Comparison of ENCODE assay signal across 28 cellular contexts in the genomic region with DNA sequence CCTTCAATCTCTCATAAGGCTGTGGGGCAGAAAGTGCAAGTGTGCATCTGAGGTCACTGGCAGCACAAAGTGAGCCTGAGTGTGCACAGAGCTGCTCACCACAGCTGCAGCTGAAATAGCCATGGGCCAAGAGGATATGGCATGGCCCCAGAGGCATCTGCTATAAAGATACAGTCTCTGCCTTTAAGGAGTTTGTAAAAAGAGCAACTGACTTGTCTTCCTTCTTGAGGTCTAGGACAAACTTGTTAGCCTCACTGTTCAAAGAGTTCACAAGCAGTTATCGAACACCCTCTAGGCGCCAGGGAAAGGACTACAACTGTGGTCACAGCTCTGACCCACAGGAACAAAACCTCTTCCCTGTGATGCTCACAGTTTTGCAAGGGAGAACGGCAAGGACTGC.
A peak's percentile ranks its signal among the peaks of the same experiment; 100 is the strongest.
DNase-seq lines count a peak whose midpoint lies in the region; ATAC-seq and TF ChIP-seq lines count a peak whose summit lies in the region.
"Had no signal": no experiment of that assay in that cellular context is flagged by ENCODE, and none has a peak within 500 bp of the region (broad histone marks: within the 10 kb centered on the region; RNA-seq: fewer than 3 reads in every experiment).

No MANE protein-coding gene starts in this region.

- H3K9me3 Mint-ChIP-seq in H9, result no peaks in the 10 kb centered on the region
- no peaks in the 10 kb centered on the region for H3K9me3 Mint-ChIP-seq in chondrocyte (ENCODE audit: low read depth)

- H3K4me2 ChIP-seq in H9 (ENCODE audit: insufficient read depth, insufficient read length, low read length), result no peak overlapping the region
- H3K4me2 ChIP-seq: KMS-11 had no signal

- H3K23ac ChIP-seq in H9 (ENCODE audit: insufficient read length, low read depth, low read length), result no peak overlapping the region

- no peak overlapping the region for H3K56ac ChIP-seq in H9 (ENCODE audit: insufficient read length, low read depth, low read length)

- no peak overlapping the region for H2BK12ac ChIP-seq in H9 (ENCODE audit: insufficient read length, low read depth, low read length)

- H3K27me3 Mint-ChIP-seq in H9 (ENCODE audit: low read depth) (no peaks in the 10 kb centered on the region), chondrocyte (ENCODE audit: low read depth) (no peaks in the 10 kb centered on the region)
- H3K27me3 Mint-ChIP-seq: T-helper 17 cell had no signal

- H3K79me1 ChIP-seq in H9 (ENCODE audit: insufficient read depth, low read depth, low read length, poor library complexity, severe bottlenecking), result no peaks in the 10 kb centered on the region

- intact Hi-C loops in left ventricle myocardium superior (cut with micrococcal nuclease), result no loop called here

- no peak overlapping the region for H3K27ac ChIP-seq in H9 (ENCODE audit: insufficient read length, low read depth, low read length)
- H3K27ac ChIP-seq: breast epithelium, C4-2B, KMS-11, left lung, SK-N-MC had no signal

- H2BK5ac ChIP-seq in H9 (ENCODE audit: insufficient read length, low read length), result no peak overlapping the region

- H2BK15ac ChIP-seq in H9 (ENCODE audit: low read depth, low read length), result no peak overlapping the region

- H2AK5ac ChIP-seq in H9 (ENCODE audit: insufficient read length, low read length), result no peak overlapping the region

- H3K4me3 Mint-ChIP-seq in H9 (no peak overlapping the region), chondrocyte (ENCODE audit: unreplicated experiment) (no peak overlapping the region)
- H3K4me3 Mint-ChIP-seq: activated T-cell treated with anti-CD3 and anti-CD28 coated beads, Interleukin-2, amount 50 U/mL, for 4 hours; natural killer cell; stimulated activated memory B cell treated with anti-CD40 and anti-IgM and Interleukin-4, amounts not matched to agents 10 μg/mL and 1 μg/mL and 100 μg/mL, for 72 hours; T-helper 17 cell had no signal

- H3K27ac Mint-ChIP-seq in H9 (peak overlapping the region in 1 of 3 experiments; percentile 66; a peak in 1 of 7 replicates), chondrocyte (ENCODE audit: unreplicated experiment) (no peak overlapping the region)
- H3K27ac Mint-ChIP-seq: natural killer cell; stimulated activated memory B cell treated with anti-CD40 and anti-IgM and Interleukin-4, amounts not matched to agents 10 μg/mL and 1 μg/mL and 100 μg/mL, for 72 hours; T-helper 17 cell had no signal

- no peaks in the 10 kb centered on the region for H4K20me1 ChIP-seq in H9 (ENCODE audit: control insufficient read depth, insufficient read depth, insufficient read length)

- H4K91ac ChIP-seq in H9 (ENCODE audit: insufficient read length, low read depth, low read length), result no peak overlapping the region

- H3K4me1 ChIP-seq in H9 (ENCODE audit: insufficient read depth, low read length), result no peaks in the 10 kb centered on the region
- H3K4me1 ChIP-seq: breast epithelium, left lung had no signal

- H4K5ac ChIP-seq in H9 (ENCODE audit: insufficient read length, low read depth, low read length), result no peak overlapping the region

- H2AFZ ChIP-seq in H9 (ENCODE audit: low read length), result no peak overlapping the region

- DNase-seq in AG08395 (ENCODE audit: low spot score) (peak; percentile 35), H9 (no peak), chondrocyte (ENCODE audit: low spot score) (no peak), left ventricle myocardium superior (no peak), NCI-H2196 (lab: John Stamatoyannopoulos, UW; ENCODE audit: unreplicated experiment) (no peak), NCI-H2029 (lab: John Stamatoyannopoulos, UW) (no peak)
- DNase-seq: ACHN; activated CD4-positive, alpha-beta T cell treated with anti-CD3 and anti-CD28 coated beads for 4 hours; activated naive CD4-positive, alpha-beta T cell; activated T-cell treated with anti-CD3 and anti-CD28 coated beads, Interleukin-2, amount 50 U/mL, for 4 hours; Calu3; cortex of kidney; left lung; MV-4-11; natural killer cell; NCI-H1694; NCI-H2171 treated with DMSO at 0.1 percent for 48 hours; NCI-H524 treated with DMSO at 0.1 percent for 48 hours; RPMI8226; stimulated activated CD4-positive, alpha-beta T cell treated with anti-CD3 and anti-CD28 coated beads, Interleukin-4, amount 100 ng/mL, for 1 hour; T-helper 17 cell had no signal

- H3T11ph ChIP-seq in H9 (ENCODE audit: low read length), result no peak overlapping the region

- ATAC-seq in left ventricle myocardium superior, result peak; percentile 75
- ATAC-seq in GM21360 (IDR thresholded peaks at IDR 0.05; ENCODE audit: unreplicated experiment), result no peak
- ATAC-seq in HG03095 (IDR thresholded peaks at IDR 0.05; ENCODE audit: unreplicated experiment), result no peak
- ATAC-seq: activated T-cell treated with anti-CD3 and anti-CD28 coated beads, Interleukin-2, amount 50 U/mL, for 4 hours; left lung; natural killer cell; stimulated activated memory B cell treated with anti-CD40 and anti-IgM and Interleukin-4, amounts not matched to agents 10 μg/mL and 1 μg/mL and 100 μg/mL, for 72 hours; T-helper 17 cell had no signal

- H3K27me3 ChIP-seq in H9 (ENCODE audit: insufficient read depth, low read length), result no peaks in the 10 kb centered on the region
- H3K27me3 ChIP-seq: breast epithelium, left lung had no signal

- H2BK120ac ChIP-seq in H9 (ENCODE audit: low read depth, low read length, poor library complexity, severe bottlenecking), result no peak overlapping the region

- H3K36me3 Mint-ChIP-seq in H9 (ENCODE audit: insufficient read depth in 1 of 3, low read depth in 3 of 3) (no peaks in the 10 kb centered on the region), chondrocyte (ENCODE audit: low read depth) (peaks cover under 1% of the 10 kb centered on the region)
- H3K36me3 Mint-ChIP-seq: natural killer cell; stimulated activated memory B cell treated with anti-CD40 and anti-IgM and Interleukin-4, amounts not matched to agents 10 μg/mL and 1 μg/mL and 100 μg/mL, for 72 hours had no signal

- no peaks in the 10 kb centered on the region for H3K79me2 ChIP-seq in H9 (ENCODE audit: insufficient read depth, low read length)

- no peak overlapping the region for H2BK20ac ChIP-seq in H9 (ENCODE audit: low read depth, low read length, poor library complexity, severe bottlenecking)

- H3K14ac ChIP-seq in H9 (ENCODE audit: insufficient read depth, low read length), result no peak overlapping the region

- no peak overlapping the region for H3K9ac ChIP-seq in H9 (ENCODE audit: extremely low read depth, insufficient read length, low read length)
- H3K9ac ChIP-seq: KMS-11 had no signal

- H3K4me1 Mint-ChIP-seq in H9 (peaks cover 24% of the 10 kb centered on the region in 2 experiments), chondrocyte (ENCODE audit: low read depth) (peaks cover 25% of the 10 kb centered on the region)
- H3K4me1 Mint-ChIP-seq: natural killer cell, T-helper 17 cell had no signal

- no peak overlapping the region for H3K4ac ChIP-seq in H9 (ENCODE audit: low read depth, low read length)

- no peaks in the 10 kb centered on the region for H3K9me3 ChIP-seq in H9 (ENCODE audit: control insufficient read depth, low read depth, low read length)
- H3K9me3 ChIP-seq: breast epithelium, left lung had no signal

- H3K23me2 ChIP-seq in H9 (ENCODE audit: insufficient read length, low read depth, low read length, poor library complexity, severe bottlenecking), result no peaks in the 10 kb centered on the region

- H4K8ac ChIP-seq in H9 (replicated peaks; ENCODE audit: insufficient read length, low read depth, low read length), result no peak overlapping the region

- TF ChIP-seq CTCF in H9 (conservative IDR thresholded peaks at IDR 0.05), result 0 out of 3 replicates have a peak, but pooled peaks have one; percentile 15
- TF ChIP-seq CTCF in chondrocyte (IDR thresholded peaks at IDR 0.05), result peak; percentile 11

- no peak overlapping the region for H3K18ac ChIP-seq in H9 (ENCODE audit: insufficient read length, low read depth, low read length)

- WGBS in H9 (ENCODE audit: extremely low coverage, insufficient read length, low lambda C conversion rate), result no CpG with 5 or more reads among the region's 3 CpGs
